ENCODE assay signal across 8 cellular contexts in the genomic region with DNA sequence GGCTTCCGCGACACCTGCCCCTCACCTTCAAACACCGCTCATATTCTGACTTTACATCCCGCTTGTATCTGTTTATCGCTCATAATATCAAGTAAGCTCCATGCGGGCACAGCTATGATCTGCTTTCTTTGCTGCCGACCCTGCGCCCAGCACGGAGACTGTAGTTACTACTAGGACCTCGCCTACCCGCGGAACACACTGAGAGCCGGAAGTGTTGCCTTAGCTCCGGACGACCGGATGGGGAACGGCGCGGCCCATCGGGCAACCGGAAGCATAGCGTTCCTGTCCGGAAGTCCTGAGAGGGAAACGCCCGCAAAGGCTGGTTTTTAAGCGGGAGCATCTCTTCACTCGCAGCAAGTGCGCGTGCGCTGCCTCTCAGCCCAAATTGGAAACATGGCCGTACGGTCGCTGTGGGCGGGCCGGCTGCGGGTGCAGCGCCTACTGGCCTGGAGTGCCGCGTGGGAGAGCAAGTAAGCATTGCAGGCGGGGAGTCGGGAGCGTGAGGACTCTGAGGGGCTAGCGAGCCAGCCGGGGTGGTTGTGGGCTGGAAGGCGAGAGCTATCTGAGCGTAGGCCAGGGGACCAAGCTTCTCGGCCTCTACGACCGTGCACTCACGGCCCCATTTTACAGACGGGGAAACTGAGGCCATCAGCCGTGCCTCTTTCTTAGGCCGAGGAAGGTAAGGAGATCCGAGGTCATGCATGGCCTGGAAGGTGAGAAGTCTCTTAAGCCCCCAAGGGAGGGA. TPM values are rescaled to one million over a fixed set of nuclear protein-coding genes. Genes with fewer than 3 reads are reported as not detected.
DNase-seq lines count a peak whose midpoint lies in the region; ATAC-seq, FAIRE-seq and TF ChIP-seq lines count a peak whose summit lies in the region.

A gene with protein sequence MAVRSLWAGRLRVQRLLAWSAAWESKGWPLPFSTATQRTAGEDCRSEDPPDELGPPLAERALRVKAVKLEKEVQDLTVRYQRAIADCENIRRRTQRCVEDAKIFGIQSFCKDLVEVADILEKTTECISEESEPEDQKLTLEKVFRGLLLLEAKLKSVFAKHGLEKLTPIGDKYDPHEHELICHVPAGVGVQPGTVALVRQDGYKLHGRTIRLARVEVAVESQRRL (plus strand): TSS at position 353 of the 745 bp plus-strand sequence. CDS start 41 bp downstream, at position 394.

- H3K9ac ChIP-seq in BLaER1 (peak within 1 kb of the TSS; percentile 87), HepG2 (ENCODE audit: insufficient read depth, low read depth, low read length) (peak within 1 kb of the TSS; percentile 91)

- peak within 1 kb of the TSS; percentile 95 for H3K27ac ChIP-seq in BLaER1
- H3K27ac ChIP-seq in HepG2 (ENCODE audit: extremely low read length, insufficient read depth, low read length) = peak within 1 kb of the TSS; percentile 74

- no peaks in the 10 kb centered on the region for H3K27me3 ChIP-seq in BLaER1
- no peaks in the 10 kb centered on the region; a peak in 1 of 5 replicates for H3K27me3 ChIP-seq in HepG2 (ENCODE audit: control insufficient read depth in 1 of 2, insufficient read depth in 2 of 2, low read length in 2 of 2)

- H3K4me1 ChIP-seq in BLaER1 = peaks cover 63% of the 10 kb centered on the region
- H3K4me1 ChIP-seq in HepG2 (ENCODE audit: insufficient read depth, low read length) = peaks cover 50% of the 10 kb centered on the region

- 1% methylated on average over 34 of the region's 54 CpGs for WGBS in HepG2 (ENCODE audit: low lambda C conversion rate)

- H3K27ac Mint-ChIP-seq in dendritic cell treated with granulocyte-macrophage colony-stimulating factor and Interleukin-4, amounts not matched to agents 40 ng/mL and 50 ng/mL, for 4 days = peak within 1 kb of the TSS; percentile 97

- FAIRE-seq in HepG2 (lab: Jason Lieb, UNC) = peak; percentile 82

- CTCF ChIA-PET in HepG2 (lab: Yijun Ruan, JAX; ENCODE audit: low intra/inter-chr PET ratio, low total read pairs) = interaction anchor here (1.4 kb wide), 1 partner anchor 22 kb away, joined by 3 read pairs; no protein-coding TSS in a partner anchor

- peak; percentile 98 for ATAC-seq in GM19324 (IDR thresholded peaks at IDR 0.05; ENCODE audit: low FRiP score, unreplicated experiment)
- peak; percentile 94 for ATAC-seq in HG03469 (IDR thresholded peaks at IDR 0.05; ENCODE audit: unreplicated experiment)
- ATAC-seq in HepG2 = peak; percentile 99

- peaks cover 30% of the 10 kb centered on the region for H3K36me3 ChIP-seq in BLaER1
- H3K36me3 ChIP-seq in HepG2 (replicated peaks in 1 of 2; ENCODE audit: control insufficient read depth in 1 of 2, insufficient read depth in 2 of 2, low read length in 2 of 2) = peaks cover 6 to 28% of the 10 kb centered on the region in 2 experiments

- H3K4me1 Mint-ChIP-seq in dendritic cell treated with granulocyte-macrophage colony-stimulating factor and Interleukin-4, amounts not matched to agents 40 ng/mL and 50 ng/mL, for 4 days (ENCODE audit: low read depth) = peaks cover 37% of the 10 kb centered on the region

- TF ChIP-seq EP300 in HepG2 (IDR thresholded peaks at IDR 0.05; ENCODE audit: low read depth in 2 of 2, low read length in 2 of 2) (0 out of 4 replicates have a peak, but pooled peaks of 1 of the 2 experiments have one; percentile 18), HepG2 (CRISPR knock-in tag; IDR thresholded peaks at IDR 0.05; ENCODE audit: borderline replicate concordance) (0 out of 2 replicates have a peak, but pooled peaks have one; percentile 7)

- H3K27me3 Mint-ChIP-seq in dendritic cell treated with granulocyte-macrophage colony-stimulating factor and Interleukin-4, amounts not matched to agents 40 ng/mL and 50 ng/mL, for 4 days = no peaks in the 10 kb centered on the region

- in situ Hi-C loops in HepG2 (cut with HindIII; ENCODE audit: extremely low pct_ligation_motif_present, low pct_unique_long_range_greater_than_20kb) = no loop called here

- peak; percentile 78 to 90; a peak in 3 of 4 replicates for TF ChIP-seq POLR2A in HepG2 (IDR thresholded peaks at IDR 0.05; ENCODE audit: insufficient read depth in 1 of 2, low read depth in 2 of 2, low read length in 2 of 2)

- H3K4me2 ChIP-seq in BLaER1 = peak within 1 kb of the TSS; percentile 80
- H3K4me2 ChIP-seq in HepG2 (ENCODE audit: low read depth, low read length) = peak within 1 kb of the TSS; percentile 88

- no peak; the same call in 1 of the 2 replicates for TF ChIP-seq RAD21 in HepG2 (CRISPR knock-in tag; IDR thresholded peaks at IDR 0.05)

- intact Hi-C loops in dendritic cell treated with granulocyte-macrophage colony-stimulating factor and Interleukin-4, amounts not matched to agents 40 ng/mL and 50 ng/mL, for 4 days (cut with micrococcal nuclease) = loop anchor here (2.0 kb wide), 1 partner anchor 13 kb away; the partner anchor contains the start of gene PCYOX1L
- intact Hi-C loops in HepG2 (cut with micrococcal nuclease; ENCODE audit: unreplicated experiment) = loop anchor here (2.0 kb wide), 1 partner anchor 23 kb away; no protein-coding TSS in a partner anchor

- peak; percentile 99 for DNase-seq in NCI-H748 (lab: John Stamatoyannopoulos, UW; ENCODE audit: unreplicated experiment)
- DNase-seq in activated CD4-positive, alpha-beta T cell treated with anti-CD3 and anti-CD28 coated beads, Interleukin-2, amount 50 U/mL, for 1 hour = peak; percentile 79
- DNase-seq in HepG2 (ENCODE audit: low spot score) = peak; percentile 94
- peak; percentile 94 for DNase-seq in stimulated activated CD4-positive, alpha-beta T cell treated with anti-CD3 and anti-CD28 coated beads, Interleukin-4, amount 100 ng/mL, for 1 hour

- H3K79me2 ChIP-seq in HepG2 (ENCODE audit: insufficient read depth, low read length) = peaks cover 22% of the 10 kb centered on the region

- BruUV-seq in HepG2 (replicated peaks; lab: Mats Ljungman, UMichigan) = no TSS peak

- peak within 1 kb of the TSS; percentile 75 for H2AFZ ChIP-seq in HepG2 (ENCODE audit: low read length)

- H4K20me1 ChIP-seq in BLaER1 = peaks cover 5% of the 10 kb centered on the region; the same call in 1 of the 2 replicates
- no peaks in the 10 kb centered on the region for H4K20me1 ChIP-seq in HepG2 (ENCODE audit: insufficient read depth, low read length)

- TF ChIP-seq CTCF in HepG2 (CRISPR knock-in tag; IDR thresholded peaks at IDR 0.05) = 0 out of 2 replicates have a peak, but pooled peaks have one; percentile 22

- POLR2A ChIA-PET in HepG2 (lab: Yijun Ruan, JAX) = interaction anchor here (0.7 to 6.7 kb wide), 17 partner anchors 9 to 221 kb away, joined by 3 to 93 read pairs (median 4); partner anchors contain the start of genes CSNK1A1 and PCYOX1L

- H3K4me3 ChIP-seq in BLaER1 = peak within 1 kb of the TSS; percentile 82
- H3K4me3 ChIP-seq in HepG2 (replicated peaks in 1 of 3; ENCODE audit: insufficient read depth in 1 of 3, low read depth in 2 of 3, low read length in 3 of 3) = peak within 1 kb of the TSS; percentile 85 to 98 (median 91)

- no peaks in the 10 kb centered on the region for H3K9me3 ChIP-seq in BLaER1
- H3K9me3 ChIP-seq in HepG2 (ENCODE audit: low read length) = no peaks in the 10 kb centered on the region

- H3K4me3 Mint-ChIP-seq in dendritic cell treated with granulocyte-macrophage colony-stimulating factor and Interleukin-4, amounts not matched to agents 40 ng/mL and 50 ng/mL, for 4 days = peak within 1 kb of the TSS; percentile 89

- H3K9me3 Mint-ChIP-seq in dendritic cell treated with granulocyte-macrophage colony-stimulating factor and Interleukin-4, amounts not matched to agents 40 ng/mL and 50 ng/mL, for 4 days = no peaks in the 10 kb centered on the region

- peaks cover 39% of the 10 kb centered on the region for H3K36me3 Mint-ChIP-seq in dendritic cell treated with granulocyte-macrophage colony-stimulating factor and Interleukin-4, amounts not matched to agents 40 ng/mL and 50 ng/mL, for 4 days (ENCODE audit: low read depth)

TF ChIP-seq in HepG2, 621 proteins besides CTCF, POLR2A, EP300 and RAD21 (continues in another document):
- no peak; the same call in 1 of the 2 replicates for TF ChIP-seq EHMT2 (IDR thresholded peaks at IDR 0.05; ENCODE audit: borderline replicate concordance, low read depth, low read length)
- peak; percentile 93 for TF ChIP-seq XRCC5 (optimal IDR thresholded peaks at IDR 0.05; ENCODE audit: low read length)
- peak; percentile 72; the same call in 1 of the 2 replicates for TF ChIP-seq ZNF232 (CRISPR knock-in tag; IDR thresholded peaks at IDR 0.05; ENCODE audit: borderline replicate concordance)
- TF ChIP-seq YY1 (IDR thresholded peaks at IDR 0.05; ENCODE audit: insufficient read depth, insufficient replicate concordance, low read depth, low read length) = peak; percentile 92
- TF ChIP-seq, protein P1, sequence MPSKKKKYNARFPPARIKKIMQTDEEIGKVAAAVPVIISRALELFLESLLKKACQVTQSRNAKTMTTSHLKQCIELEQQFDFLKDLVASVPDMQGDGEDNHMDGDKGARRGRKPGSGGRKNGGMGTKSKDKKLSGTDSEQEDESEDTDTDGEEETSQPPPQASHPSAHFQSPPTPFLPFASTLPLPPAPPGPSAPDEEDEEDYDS (CRISPR knock-in tag; IDR thresholded peaks at IDR 0.05) = peak; percentile 87; the same call in 1 of the 2 replicates
- peak; percentile 98 for TF ChIP-seq ZNF317 (CRISPR knock-in tag; IDR thresholded peaks at IDR 0.05)
- no peak for TF ChIP-seq ZNF138 (CRISPR knock-in tag; IDR thresholded peaks at IDR 0.05; ENCODE audit: low read depth)

RNA-seq across cellular contexts. Expression of the gene that starts here (rescaled TPM):
- total RNA-seq in HepG2 (2016; rRNA removed; fragmentation: Illumina TruSeq; extraction: Trizol) = 16.6 and 28.4 TPM in 2 replicates
- total RNA-seq in HepG2 (2016; cell fraction: cytosol; rRNA removed; fragmentation: Illumina TruSeq; extraction: Trizol; ENCODE audit: low read depth) = 1.7 and 2.2 TPM in 2 replicates
- 17.2 and 31.8 TPM in 2 replicates for total RNA-seq in HepG2 (2016; cell fraction: insoluble cytoplasmic fraction; rRNA removed; fragmentation: Illumina TruSeq; extraction: Trizol)
- 9.3 and 10.1 TPM in 2 replicates for total RNA-seq in HepG2 (2016; cell fraction: membrane; rRNA removed; fragmentation: Illumina TruSeq; extraction: Trizol)
- total RNA-seq in HepG2 (2016; cell fraction: nucleus; rRNA removed; fragmentation: Illumina TruSeq; extraction: Trizol) = 10.1 and 11.9 TPM in 2 replicates
- 9.3 and 13.1 TPM in 2 replicates for polyA plus RNA-seq in HepG2 (2011; rRNA removed)
- polyA plus RNA-seq in HepG2 (2011; cell fraction: cytosol; rRNA removed) = 5.4 and 8.7 TPM in 2 replicates
- 4.4 and 7.1 TPM in 2 replicates for polyA plus RNA-seq in HepG2 (2011; cell fraction: nucleus; rRNA removed)
- 8.8 and 8.9 TPM in 2 replicates for polyA plus RNA-seq in HepG2 (2012)
- 0.66 and 0.72 TPM in 2 replicates for polyA plus RNA-seq in HepG2 (2016; cell fraction: cytosol; fragmentation: Illumina TruSeq; extraction: Trizol; ENCODE audit: low read depth)
- 14.1 and 15.7 TPM in 2 replicates for polyA plus RNA-seq in HepG2 (2016; cell fraction: insoluble cytoplasmic fraction; fragmentation: Illumina TruSeq; extraction: Trizol; ENCODE audit: low read depth)
- polyA plus RNA-seq in HepG2 (2016; cell fraction: membrane; fragmentation: Illumina TruSeq; extraction: Trizol; ENCODE audit: low read depth) = 3.1 and 3.3 TPM in 2 replicates
- 15.5 and 16.9 TPM in 2 replicates for polyA plus RNA-seq in HepG2 (2016; cell fraction: nucleus; fragmentation: Illumina TruSeq; extraction: Trizol; ENCODE audit: insufficient read depth, low read depth)
- 26.1 and 28.0 TPM in 2 replicates for polyA minus RNA-seq in HepG2 (2011; rRNA and poly(A)+ RNA removed; ENCODE audit: low replicate concordance)
- 20.0 and 22.1 TPM in 2 replicates for polyA minus RNA-seq in HepG2 (2011; cell fraction: cytosol; rRNA and poly(A)+ RNA removed)
- polyA minus RNA-seq in HepG2 (2011; cell fraction: nucleus; rRNA and poly(A)+ RNA removed) = 12.6 and 15.0 TPM in 2 replicates

Comparison
In these comparisons a context has a peak if more than half of its experiments do, and no peak if none do; other contexts are left out.
1. Peak in every context shown above with its lines: DNase-seq, ATAC-seq, H3K4me3 ChIP-seq and H3K27ac ChIP-seq.